15 cellular contexts compared by ENCODE assay signal in the genomic region with DNA sequence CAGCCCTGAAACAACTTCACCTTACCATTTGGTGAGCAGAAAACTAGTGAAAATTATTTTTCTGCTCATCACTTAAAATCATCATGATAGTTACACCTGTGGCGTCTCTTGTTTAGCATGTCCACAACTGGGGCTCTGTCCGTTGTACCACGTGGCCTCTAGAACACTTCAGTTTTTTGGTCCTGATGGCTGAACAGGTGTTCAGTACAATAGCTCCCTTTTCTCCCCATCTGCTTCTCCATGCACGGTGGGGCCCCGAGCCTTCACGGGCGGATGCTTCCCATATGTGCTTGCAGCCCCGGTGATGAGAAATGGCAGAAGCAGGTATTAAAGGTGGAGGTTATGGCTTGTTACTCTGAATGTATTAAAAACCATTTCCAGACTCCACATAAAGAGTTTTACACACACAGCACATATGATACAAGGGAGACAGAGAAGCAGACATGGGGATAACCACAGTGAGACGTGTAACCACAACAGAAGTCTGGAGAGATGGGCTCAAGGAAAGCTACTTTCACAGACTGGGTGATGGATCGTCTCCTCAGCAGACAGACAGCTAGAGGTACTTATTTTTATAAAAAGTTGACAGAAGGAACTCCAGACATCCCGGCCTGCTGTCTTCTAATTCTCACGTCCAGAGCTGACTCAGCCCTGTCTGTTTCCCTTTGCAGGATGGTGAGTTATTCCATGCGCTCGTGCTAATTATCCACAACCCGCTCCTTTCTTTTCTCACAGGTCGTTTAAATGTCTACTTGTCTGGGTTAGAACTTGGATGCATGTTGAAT.
DNase-seq lines count a peak whose midpoint lies in the region; ATAC-seq and TF ChIP-seq lines count a peak whose summit lies in the region.
"Had no signal": no experiment of that assay in that cellular context is flagged by ENCODE, and none has a peak within 500 bp of the region (broad histone marks: within the 10 kb centered on the region; RNA-seq: fewer than 3 reads in every experiment).

No MANE protein-coding gene starts in this region.

- no peak for TF ChIP-seq CTCF in Peyer's patch (IDR thresholded peaks at IDR 0.05)

- peak overlapping the region; percentile 53 for H3K27ac Mint-ChIP-seq in memory B cell
- H3K27ac Mint-ChIP-seq: activated CD8-positive, alpha-beta T cell treated with anti-CD3 and anti-CD28 coated beads for 36 hours; CD8-positive, alpha-beta T cell had no signal

- H3K4me1 Mint-ChIP-seq in memory B cell, result peaks cover 8% of the 10 kb centered on the region

- H3K4me1 ChIP-seq in Peyer's patch (no peaks in the 10 kb centered on the region), aorta (ENCODE audit: control insufficient read depth in 1 of 2, insufficient read depth in 2 of 2, low read length in 2 of 2) (no peaks in the 10 kb centered on the region)

- H3K4me3 ChIP-seq in Jurkat, Clone E6-1 (ENCODE audit: low read length), result no peak overlapping the region
- H3K4me3 ChIP-seq in Peyer's patch, result no peak overlapping the region
- H3K4me3 ChIP-seq in aorta (ENCODE audit: low read length in 2 of 2), result no peak overlapping the region
- H3K4me3 ChIP-seq: esophagus muscularis mucosa had no signal

- H3K9me3 Mint-ChIP-seq in memory B cell, result no peaks in the 10 kb centered on the region
- H3K9me3 Mint-ChIP-seq: activated CD8-positive, alpha-beta T cell treated with anti-CD3 and anti-CD28 coated beads for 36 hours; CD8-positive, alpha-beta T cell had no signal

- H3K36me3 ChIP-seq in Peyer's patch (no peaks in the 10 kb centered on the region), aorta (ENCODE audit: control insufficient read depth in 1 of 2, insufficient read depth in 2 of 2, low read length in 1 of 2) (no peaks in the 10 kb centered on the region)
- H3K36me3 ChIP-seq: esophagus muscularis mucosa had no signal

- no peak for TF ChIP-seq POLR2A in Peyer's patch (IDR thresholded peaks at IDR 0.05)

- H3K4me3 Mint-ChIP-seq in memory B cell, result no peak overlapping the region
- H3K4me3 Mint-ChIP-seq: activated CD8-positive, alpha-beta T cell treated with anti-CD3 and anti-CD28 coated beads for 36 hours; CD8-positive, alpha-beta T cell had no signal

- DNase-seq in DMS53 treated with DMSO at 0.1 percent for 48 hours (lab: John Stamatoyannopoulos, UW; ENCODE audit: unreplicated experiment) (peak; percentile 1), Peyer's patch (peak in 2 of 3 donors; percentile 53 to 55), memory B cell (ENCODE audit: low spot score in 2 of 2) (no peak), NCI-H226 (no peak), aorta (no peak)
- peak; percentile 12 for DNase-seq in Jurkat, Clone E6-1 (ENCODE audit: low read depth, low spot score)
- DNase-seq in activated CD8-positive, alpha-beta memory T cell treated with anti-CD3 and anti-CD28 coated beads, Interleukin-2, amount 50 U/mL, for 48 hours, result no peak
- DNase-seq: activated CD8-positive, alpha-beta T cell treated with anti-CD3 and anti-CD28 coated beads for 36 hours; activated naive CD4-positive, alpha-beta T cell; CD8-positive, alpha-beta T cell; cerebellar nuclear complex; NCI-H1930; T-helper 9 cell had no signal

- ATAC-seq in memory B cell (ENCODE audit: low read depth) (peak; percentile 13), GM21825 (IDR thresholded peaks at IDR 0.05; ENCODE audit: unreplicated experiment) (no peak), aorta (ENCODE audit: low FRiP score) (no peak)
- ATAC-seq: activated CD8-positive, alpha-beta T cell treated with anti-CD3 and anti-CD28 coated beads for 36 hours; CD8-positive, alpha-beta T cell had no signal

- H3K9me3 ChIP-seq in Peyer's patch (no peaks in the 10 kb centered on the region), aorta (ENCODE audit: control insufficient read depth, low read length) (no peaks in the 10 kb centered on the region)
- H3K9me3 ChIP-seq: esophagus muscularis mucosa had no signal

- H3K27me3 ChIP-seq in Peyer's patch (no peaks in the 10 kb centered on the region), aorta (ENCODE audit: control insufficient read depth in 1 of 2, insufficient read depth in 2 of 2, low read length in 1 of 2) (no peaks in the 10 kb centered on the region)
- H3K27me3 ChIP-seq: esophagus muscularis mucosa had no signal

- intact Hi-C loops in aorta (cut with DNase I), result no loop called here

- H3K36me3 Mint-ChIP-seq in memory B cell, result no peaks in the 10 kb centered on the region
- H3K36me3 Mint-ChIP-seq: CD8-positive, alpha-beta T cell had no signal

- 79 to 84% methylated on average over 16 of the region's 16 CpGs for WGBS in aorta, 2 donors

- H3K27ac ChIP-seq in Peyer's patch, result no peak overlapping the region
- no peak overlapping the region for H3K27ac ChIP-seq in aorta (ENCODE audit: low read depth in 1 of 2, low read length in 2 of 2)
- H3K27ac ChIP-seq: esophagus muscularis mucosa had no signal

- H3K27me3 Mint-ChIP-seq in memory B cell, result no peaks in the 10 kb centered on the region
- H3K27me3 Mint-ChIP-seq: activated CD8-positive, alpha-beta T cell treated with anti-CD3 and anti-CD28 coated beads for 36 hours had no signal

Comparison
In these comparisons a context has a peak if more than half of its experiments do, and no peak if none do; other contexts are left out.
1. DNase-seq: peak in DMS53 treated with DMSO at 0.1 percent for 48 hours (single experiment), Jurkat, Clone E6-1 (single experiment) and Peyer's patch (2 of 3); none in memory B cell (0 of 2), NCI-H226 (single experiment), activated CD8-positive, alpha-beta memory T cell treated with anti-CD3 and anti-CD28 coated beads, Interleukin-2, amount 50 U/mL, for 48 hours (single experiment) and aorta (0 of 2).